In genomic region chr7:15566476-15566875, GRCh38 we compare ENCODE assay signal across 38 cellular contexts. TPM values are rescaled to one million over a fixed set of nuclear protein-coding genes. Genes with fewer than 3 reads are reported as not detected.
"Had no signal": no experiment of that assay in that cellular context is flagged by ENCODE, and none has a peak within 500 bp of the region (broad histone marks: within the 10 kb centered on the region; RNA-seq: fewer than 3 reads in every experiment).

No MANE protein-coding gene starts in this region.

- DNase-seq: Karpas-422, Kasumi-1, KG1, MG63, MM.1S, MV-4-11, NCI-H1048, NCI-H1092, NCI-H1092 treated with DMSO at 0.1 percent for 48 hours, NCI-H1105, NCI-H1105 treated with DMSO at 0.1 percent for 48 hours, NCI-H1417, NCI-H1417 treated with DMSO at 0.1 percent for 48 hours, NCI-H1436, NCI-H1436 treated with DMSO at 0.1 percent for 48 hours, NCI-H146, NCI-H1694, NCI-H1694 treated with DMSO at 0.1 percent for 48 hours, NCI-H187, NCI-H187 treated with DMSO at 0.1 percent for 48 hours, NCI-H1930, NCI-H2029, NCI-H2029 treated with DMSO at 0.1 percent for 48 hours, NCI-H2081, NCI-H2081 treated with DMSO at 0.1 percent for 48 hours, NCI-H2107, NCI-H2171, NCI-H2171 treated with DMSO at 0.1 percent for 48 hours, NCI-H2227 treated with DMSO at 0.1 percent for 48 hours, NCI-H226, NCI-H345, NCI-H446, NCI-H446 treated with DMSO at 0.1 percent for 48 hours, NCI-H510A had no signal

- H3K4me2 ChIP-seq: KMS-11 had no signal

- H3K36me3 ChIP-seq: MG63 had no signal

- H3K27me3 ChIP-seq: MG63 had no signal

- H3K27ac ChIP-seq: KMS-11 had no signal

- H3K9ac ChIP-seq: KMS-11 had no signal

- H3K4me3 ChIP-seq: MG63 had no signal

- H3K9me3 ChIP-seq: MG63 had no signal

RNA-seq across cellular contexts. Expression of gene AGMO, which starts 4.7 kb away (rescaled TPM):
- total RNA-seq: LHCN-M2, M059J, MCF 10A had no signal
